15 cellular contexts compared by ENCODE assay signal in genomic region chr1:204081156-204081790, GRCh38. TPM values are rescaled to one million over a fixed set of nuclear protein-coding genes. Genes with fewer than 3 reads are reported as not detected.
DNase-seq lines count a peak whose midpoint lies in the region; ATAC-seq, FAIRE-seq and TF ChIP-seq lines count a peak whose summit lies in the region.
"Had no signal": no experiment of that assay in that cellular context is flagged by ENCODE, and none has a peak within 500 bp of the region (broad histone marks: within the 10 kb centered on the region; RNA-seq: fewer than 3 reads in every experiment).

No MANE protein-coding gene starts in this region.

- TF ChIP-seq POLR2A in tibial nerve (IDR thresholded peaks at IDR 0.05), result no peak

- 24 to 34% methylated on average over 13 of the region's 13 CpGs for WGBS in tibial nerve, 2 donors

- no TSS peak for BruUV-seq in PC-9 (replicated peaks; lab: Mats Ljungman, UMichigan)

- no peaks in the 10 kb centered on the region for H3K9me3 ChIP-seq in PC-9 (ENCODE audit: insufficient read depth, low read depth)
- no peaks in the 10 kb centered on the region for H3K9me3 ChIP-seq in mucosa of stomach (ENCODE audit: control insufficient read depth, low read length)
- H3K9me3 ChIP-seq in tibial nerve, result no peaks in the 10 kb centered on the region
- H3K9me3 ChIP-seq in Karpas-422 (ENCODE audit: low read length), result no peaks in the 10 kb centered on the region

- H3K4me3 ChIP-seq in PC-9 (no peak overlapping the region), mucosa of stomach (ENCODE audit: low read length) (no peak overlapping the region), tibial nerve (peak overlapping the region in 1 of 4 donors; percentile 12), Karpas-422 (ENCODE audit: low read length) (no peak overlapping the region)

- no peak for FAIRE-seq in urothelium cell line (lab: Jason Lieb, UNC)

- H3K27me3 ChIP-seq in PC-9 (ENCODE audit: insufficient read depth, low read depth) (no peaks in the 10 kb centered on the region), mucosa of stomach (ENCODE audit: control insufficient read depth, insufficient read depth, low read length) (no peaks in the 10 kb centered on the region), tibial nerve (no peaks in the 10 kb centered on the region), Karpas-422 (ENCODE audit: low read length) (no peaks in the 10 kb centered on the region)

- H3K4me1 ChIP-seq in PC-9 (replicated peaks; ENCODE audit: insufficient read depth) (peaks cover 86% of the 10 kb centered on the region), mucosa of stomach (ENCODE audit: control insufficient read depth, insufficient read depth, low read length) (peaks cover 70% of the 10 kb centered on the region), tibial nerve (peaks cover 0 to 100% (median 79%) of the 10 kb centered on the region in 4 donors), Karpas-422 (ENCODE audit: low read length) (no peaks in the 10 kb centered on the region)

- peaks cover 100% of the 10 kb centered on the region for H3K79me2 ChIP-seq in PC-9 (ENCODE audit: low read depth)
- no peaks in the 10 kb centered on the region for H3K79me2 ChIP-seq in Karpas-422 (ENCODE audit: low read length)

- TF ChIP-seq CTCF in PC-9 (conservative IDR thresholded peaks at IDR 0.05), result no peak
- TF ChIP-seq CTCF in tibial nerve (IDR thresholded peaks at IDR 0.05), result no peak

- H3K4me2 ChIP-seq in PC-9 (peak overlapping the region; percentile 77), Karpas-422 (ENCODE audit: low read depth, low read length, poor library complexity, severe bottlenecking) (no peak overlapping the region)

- H3K9ac ChIP-seq in mucosa of stomach (ENCODE audit: low read length), result peak overlapping the region; percentile 22
- H3K9ac ChIP-seq in Karpas-422 (ENCODE audit: low read length), result no peak overlapping the region

- POLR2A ChIA-PET in PC-9 (lab: Charles Lee; ENCODE audit: unreplicated experiment), result no interaction called here

- CTCF ChIA-PET in PC-9 (lab: Charles Lee), result interaction anchor here (1.0 kb wide), 1 partner anchor 210 kb away, joined by 3 read pairs; no protein-coding TSS in a partner anchor

- TF ChIP-seq EP300 in tibial nerve (IDR thresholded peaks at IDR 0.05), result no peak

- H4K20me1 ChIP-seq in PC-9 (ENCODE audit: insufficient read depth), result peaks cover 29% of the 10 kb centered on the region
- no peaks in the 10 kb centered on the region for H4K20me1 ChIP-seq in Karpas-422 (ENCODE audit: insufficient read depth, low read depth, low read length)

- H3K27ac ChIP-seq in PC-9, result peak overlapping the region; percentile 27
- H3K27ac ChIP-seq in tibial nerve, result peak overlapping the region; percentile 80 to 97 (median 88)
- H3K27ac ChIP-seq in Karpas-422 (ENCODE audit: low read length), result no peak overlapping the region

- intact Hi-C loops in PC-9 (cut with micrococcal nuclease; ENCODE audit: unreplicated experiment), result loop anchor here (2.0 kb wide), 1 partner anchor 210 kb away; no protein-coding TSS in a partner anchor

- H3K36me3 ChIP-seq in PC-9 (ENCODE audit: low read depth), result no peaks in the 10 kb centered on the region
- H3K36me3 ChIP-seq in mucosa of stomach (ENCODE audit: control insufficient read depth, insufficient read depth, low read length), result no peaks in the 10 kb centered on the region
- no peaks in the 10 kb centered on the region for H3K36me3 ChIP-seq in tibial nerve
- no peaks in the 10 kb centered on the region for H3K36me3 ChIP-seq in Karpas-422 (ENCODE audit: insufficient read depth, low read length)

- no peak for DNase-seq in PC-9
- peak; percentile 61 for DNase-seq in ecto neural progenitor cell (ENCODE audit: low spot score)
- DNase-seq in tibial nerve (ENCODE audit: low spot score in 2 of 2), result no peak
- DNase-seq in urothelium cell line (ENCODE audit: low spot score), result no peak
- DNase-seq in SIG-M5 (lab: John Stamatoyannopoulos, UW), result no peak
- DNase-seq in Karpas-422, result no peak
- DNase-seq: activated CD8-positive, alpha-beta memory T cell treated with anti-CD3 and anti-CD28 coated beads for 24 hours; activated naive CD4-positive, alpha-beta T cell treated with anti-CD3 and anti-CD28 coated beads, Interleukin-2, amount 10 ng/mL, durations not matched to agents 7 days and 5 days; cortex of kidney; NCI-H1694; NCI-H524 treated with DMSO at 0.1 percent for 48 hours; T1000 had no signal

- ATAC-seq in HG03175 (IDR thresholded peaks at IDR 0.05; ENCODE audit: unreplicated experiment), result no peak

- H3K9me2 ChIP-seq in PC-9 (ENCODE audit: insufficient read depth) (no peaks in the 10 kb centered on the region), Karpas-422 (replicated peaks; ENCODE audit: insufficient read depth, low read length) (no peaks in the 10 kb centered on the region)

- H3F3A ChIP-seq in PC-9 (ENCODE audit: insufficient read depth, low read depth), result peaks cover 58% of the 10 kb centered on the region

- no peak overlapping the region for H2AFZ ChIP-seq in PC-9
- H2AFZ ChIP-seq in Karpas-422 (ENCODE audit: low read length), result no peak overlapping the region

RNA-seq across cellular contexts. Expression of gene SOX13, which starts 8.4 kb away (rescaled TPM):
- total RNA-seq in PC-9 (2021) (89.9 and 102 TPM in 2 replicates), tibial nerve (100 to 1,000 TPM in 3 of 4 donors, 10 to 100 TPM in 1; 51.8 to 108 (median 105) TPM)
- total RNA-seq in Karpas-422 (2014; rRNA removed; shearing (Covaris generic); ENCODE audit: low replicate concordance), result not detected in 2 replicates
- total RNA-seq: G401 had no signal

Comparison
In these comparisons a context has a peak if more than half of its experiments do, and no peak if none do; other contexts are left out.
1. RNA of gene SOX13, which starts 8.4 kb away (total RNA-seq): 51.8 to 108 TPM in tibial nerve and 89.9 to 102 TPM in PC-9; not detected in Karpas-422; every median in the first group is over 10 times any median in the second.